ENCODE assay signal across 8 cellular contexts in the genomic region with DNA sequence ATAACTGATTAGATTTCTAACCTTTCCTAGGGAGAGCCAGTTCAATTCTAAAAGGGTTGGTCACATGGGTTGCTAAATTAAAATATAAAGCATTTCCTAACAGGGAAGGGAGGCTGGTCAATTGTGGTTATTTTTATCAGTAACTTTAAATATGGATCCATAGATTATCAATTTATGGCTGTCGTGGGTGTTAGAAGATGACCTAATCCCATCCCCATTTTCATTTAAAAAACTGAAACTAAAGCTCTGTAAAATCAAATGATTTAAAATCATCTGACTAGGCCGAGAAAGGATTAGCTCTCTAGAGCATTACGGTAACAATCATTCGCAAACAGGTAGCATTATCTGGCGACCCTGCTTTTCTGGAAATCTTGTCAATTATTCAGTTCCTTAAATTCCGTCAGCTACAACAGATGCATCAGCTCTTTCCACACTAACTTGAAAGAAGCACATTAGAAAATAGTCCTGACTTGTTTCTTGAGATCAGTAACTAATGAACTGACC. TPM values are rescaled to one million over a fixed set of nuclear protein-coding genes. Genes with fewer than 3 reads are reported as not detected.
DNase-seq lines count a peak whose midpoint lies in the region.

No MANE protein-coding gene starts in this region.

- peak overlapping the region; percentile 100 for H3K27ac Mint-ChIP-seq in activated CD4-positive, alpha-beta memory T cell treated with anti-CD3 and anti-CD28 coated beads, Interleukin-2, amount 10 ng/mL, durations not matched to agents 7 days and 5 days

- H3K9me3 Mint-ChIP-seq in activated CD4-positive, alpha-beta memory T cell treated with anti-CD3 and anti-CD28 coated beads, Interleukin-2, amount 10 ng/mL, durations not matched to agents 7 days and 5 days, result no peaks in the 10 kb centered on the region

- no peaks in the 10 kb centered on the region for H3K27me3 Mint-ChIP-seq in activated CD4-positive, alpha-beta memory T cell treated with anti-CD3 and anti-CD28 coated beads, Interleukin-2, amount 10 ng/mL, durations not matched to agents 7 days and 5 days

- peaks cover 28% of the 10 kb centered on the region for H3K36me3 ChIP-seq in iPS-18a (ENCODE audit: control insufficient read depth, low read depth, low read length)

- DNase-seq in SKM-1 treated with dmso at 0.1 percent for 144 hours (lab: John Stamatoyannopoulos, UW; ENCODE audit: unreplicated experiment), result peak; percentile 44
- no peak for DNase-seq in SKM-1 (lab: John Stamatoyannopoulos, UW; ENCODE audit: unreplicated experiment)
- no peak for DNase-seq in activated CD4-positive, alpha-beta memory T cell treated with anti-CD3 and anti-CD28 coated beads, Interleukin-2, amount 10 ng/mL, durations not matched to agents 7 days and 5 days
- no peak for DNase-seq in substantia nigra (lab: John Stamatoyannopoulos, UW)
- DNase-seq in NCI-H748 treated with DMSO at 0.1 percent for 48 hours (lab: John Stamatoyannopoulos, UW), result no peak
- DNase-seq in germinal center (ENCODE audit: low spot score), result no peak
- DNase-seq in ecto neural progenitor cell (ENCODE audit: low spot score), result no peak

- H3K9ac ChIP-seq in iPS-18a (ENCODE audit: low read length), result peak overlapping the region; percentile 90

- POLR2A ChIA-PET in activated CD4-positive, alpha-beta memory T cell treated with anti-CD3 and anti-CD28 coated beads, Interleukin-2, amount 10 ng/mL, durations not matched to agents 7 days and 5 days (lab: Charles Lee), result interaction anchor here (0.6 to 4.7 kb wide), 33 partner anchors 10 to 357 kb away, joined by 3 to 255 read pairs (median 5); a partner anchor contains a TSS

- H3K9me3 ChIP-seq in iPS-18a (ENCODE audit: control insufficient read depth, low read depth, low read length), result no peaks in the 10 kb centered on the region

- H3K4me3 Mint-ChIP-seq in activated CD4-positive, alpha-beta memory T cell treated with anti-CD3 and anti-CD28 coated beads, Interleukin-2, amount 10 ng/mL, durations not matched to agents 7 days and 5 days, result peak overlapping the region; percentile 94

- peaks cover 9% of the 10 kb centered on the region for H3K4me1 ChIP-seq in iPS-18a (ENCODE audit: control insufficient read depth, low read depth, low read length)

- H3K27ac ChIP-seq in iPS-18a (ENCODE audit: low read length) (peak overlapping the region; percentile 77), substantia nigra (ENCODE audit: low read depth, low read length, poor library complexity, severe bottlenecking) (peak overlapping the region; percentile 97)

- CTCF ChIA-PET in activated CD4-positive, alpha-beta memory T cell treated with anti-CD3 and anti-CD28 coated beads, Interleukin-2, amount 10 ng/mL, durations not matched to agents 7 days and 5 days (lab: Charles Lee), result interaction anchor here (0.6 to 1.7 kb wide), 8 partner anchors 9 to 194 kb away, joined by 3 to 30 read pairs (median 8); a partner anchor contains a TSS

- H3K4me3 ChIP-seq in iPS-18a (ENCODE audit: low read length), result peak overlapping the region; percentile 82

- peaks cover 46% of the 10 kb centered on the region for H3K4me1 Mint-ChIP-seq in activated CD4-positive, alpha-beta memory T cell treated with anti-CD3 and anti-CD28 coated beads, Interleukin-2, amount 10 ng/mL, durations not matched to agents 7 days and 5 days

- H3K27me3 ChIP-seq in iPS-18a (ENCODE audit: control insufficient read depth, insufficient read depth, low read length), result no peaks in the 10 kb centered on the region

- H3K36me3 Mint-ChIP-seq in activated CD4-positive, alpha-beta memory T cell treated with anti-CD3 and anti-CD28 coated beads, Interleukin-2, amount 10 ng/mL, durations not matched to agents 7 days and 5 days (ENCODE audit: low read depth), result peaks cover 41% of the 10 kb centered on the region

RNA-seq across cellular contexts. Expression of a gene that starts 0.9 kb away (rescaled TPM):
- 100 to 1,000 TPM; 309 to 312 TPM for total RNA-seq in activated CD4-positive, alpha-beta memory T cell treated with anti-CD3 and anti-CD28 coated beads, Interleukin-2, amount 10 ng/mL, durations not matched to agents 7 days and 5 days

RNA-seq across cellular contexts. Expression of a gene that starts 52.9 kb away (rescaled TPM):
- total RNA-seq in activated CD4-positive, alpha-beta memory T cell treated with anti-CD3 and anti-CD28 coated beads, Interleukin-2, amount 10 ng/mL, durations not matched to agents 7 days and 5 days, result 10 to 100 TPM; 63.2 to 63.4 TPM
